ENCODE assay signal across 10 cellular contexts in the genomic region with DNA sequence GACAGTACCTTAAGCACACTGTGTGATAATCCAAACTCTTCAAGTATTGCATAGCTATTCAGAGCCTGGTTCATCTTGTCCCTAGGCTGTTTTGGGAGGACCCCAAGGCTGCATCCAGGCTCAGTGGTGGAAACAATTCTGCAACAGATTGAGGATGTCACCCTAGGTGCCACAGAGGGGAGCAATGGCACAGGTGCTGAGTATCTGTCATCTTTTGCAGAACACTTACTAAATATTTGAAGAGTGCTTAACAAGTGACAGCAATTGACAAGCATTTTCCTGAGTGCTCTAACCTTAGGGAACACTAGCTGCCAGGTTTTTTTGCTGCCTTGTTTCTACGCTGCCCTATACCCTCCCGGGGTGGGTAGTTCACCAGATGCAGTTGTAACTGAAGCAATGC. TPM values are rescaled to one million over a fixed set of nuclear protein-coding genes. Genes with fewer than 3 reads are reported as not detected.
DNase-seq lines count a peak whose midpoint lies in the region; ATAC-seq and TF ChIP-seq lines count a peak whose summit lies in the region.
"Had no signal": no experiment of that assay in that cellular context is flagged by ENCODE, and none has a peak within 500 bp of the region (broad histone marks: within the 10 kb centered on the region; RNA-seq: fewer than 3 reads in every experiment).

No MANE protein-coding gene starts in this region.

- POLR2A ChIA-PET in activated CD8-positive, alpha-beta T cell treated with anti-CD3 and anti-CD28 coated beads for 36 hours (lab: Charles Lee) = interaction anchor here (0.9 to 6.6 kb wide), 5 partner anchors 9 to 294 kb away, joined by 4 to 37 read pairs (median 4); no protein-coding TSS in a partner anchor

- peaks cover 63% of the 10 kb centered on the region for H3K36me3 Mint-ChIP-seq in activated CD8-positive, alpha-beta T cell treated with anti-CD3 and anti-CD28 coated beads for 36 hours (ENCODE audit: low read depth)

- WGBS in heart left ventricle, 4 donors = 78 to 86% (median 81%) methylated on average over 2 of the region's 2 CpGs
- 77% methylated on average over 2 of the region's 2 CpGs; no CpG with 5 or more reads in 1 of the 2 donors for WGBS in transverse colon (ENCODE audit: low coverage in 1 of 2), 2 donors

- H3K36me3 ChIP-seq in heart left ventricle = peaks cover 0 to 51% (median 6%) of the 10 kb centered on the region in 9 donors
- H3K36me3 ChIP-seq in transverse colon = no peaks in the 10 kb centered on the region

- no peaks in the 10 kb centered on the region for H3K9me3 Mint-ChIP-seq in activated CD8-positive, alpha-beta T cell treated with anti-CD3 and anti-CD28 coated beads for 36 hours

- CTCF ChIA-PET in activated CD8-positive, alpha-beta T cell treated with anti-CD3 and anti-CD28 coated beads for 36 hours (lab: Charles Lee) = interaction anchor here (1.1 to 7.7 kb wide), 5 partner anchors 9 to 30 kb away, joined by 4 to 90 read pairs (median 6); no protein-coding TSS in a partner anchor

- TF ChIP-seq EP300 in transverse colon (IDR thresholded peaks at IDR 0.05; ENCODE audit: low read depth) = no peak

- no peaks in the 10 kb centered on the region for H3K27me3 ChIP-seq in heart left ventricle
- H3K27me3 ChIP-seq in layer of hippocampus (ENCODE audit: control insufficient read depth, insufficient read depth, low read length) = no peaks in the 10 kb centered on the region
- no peaks in the 10 kb centered on the region for H3K27me3 ChIP-seq in transverse colon

- in situ Hi-C loops in transverse colon (cut with MboI; ENCODE audit: low pct_ligation_motif_present in 1 of 4, low pct_unique_long_range_greater_than_20kb in 1 of 4, low sequenced_read_pairs in 3 of 4) = no loop called here

- intact Hi-C loops in heart left ventricle (cut with DNase I) = no loop called here
- intact Hi-C loops in left cardiac atrium (cut with DNase I) = no loop called here
- intact Hi-C loops in activated CD8-positive, alpha-beta T cell treated with anti-CD3 and anti-CD28 coated beads for 36 hours (cut with micrococcal nuclease) = loop anchor here (10.0 kb wide), 2 partner anchors 301 to 1239 kb away; no protein-coding TSS in a partner anchor
- intact Hi-C loops in transverse colon (cut with DNase I; ENCODE audit: low total_unique reads) = no loop called here

- H3K4me3 ChIP-seq in heart left ventricle (peak overlapping the region in 1 of 12 donors; percentile 65), transverse colon (peak overlapping the region in 1 of 4 donors; percentile 39)

- TF ChIP-seq CTCF in heart left ventricle (IDR thresholded peaks at IDR 0.05) (no peak), transverse colon (IDR thresholded peaks at IDR 0.05) (no peak)
- TF ChIP-seq CTCF in activated CD8-positive, alpha-beta T cell treated with anti-CD3 and anti-CD28 coated beads for 36 hours (IDR thresholded peaks at IDR 0.05) = no peak

- DNase-seq in heart left ventricle = no peak
- DNase-seq in left cardiac atrium = no peak
- no peak for DNase-seq in activated CD8-positive, alpha-beta T cell treated with anti-CD3 and anti-CD28 coated beads for 36 hours
- DNase-seq in transverse colon = peak; percentile 7
- no peak for DNase-seq in cerebellar nuclear complex (lab: John Stamatoyannopoulos, UW)
- no peak for DNase-seq in GOT3 (lab: John Stamatoyannopoulos, UW)
- DNase-seq: NCI-H2171 treated with DMSO at 0.1 percent for 48 hours had no signal

- TF ChIP-seq POLR2A in heart left ventricle (IDR thresholded peaks at IDR 0.05) = no peak
- TF ChIP-seq POLR2A in transverse colon (IDR thresholded peaks at IDR 0.05) = no peak

- H3K4me1 Mint-ChIP-seq in activated CD8-positive, alpha-beta T cell treated with anti-CD3 and anti-CD28 coated beads for 36 hours (ENCODE audit: low read depth) = peaks cover 51% of the 10 kb centered on the region

- peak overlapping the region in 11 of 12 donors; percentile 9 to 93 (median 52) for H3K27ac ChIP-seq in heart left ventricle
- H3K27ac ChIP-seq in layer of hippocampus (ENCODE audit: low read depth, low read length) = peak overlapping the region; percentile 14
- H3K27ac ChIP-seq in transverse colon = peak overlapping the region; percentile 62 to 83 (median 72)
- H3K27ac ChIP-seq: C4-2B had no signal

- no peak for ATAC-seq in heart left ventricle
- ATAC-seq in left cardiac atrium = no peak
- peak; percentile 0 for ATAC-seq in activated CD8-positive, alpha-beta T cell treated with anti-CD3 and anti-CD28 coated beads for 36 hours
- no peak for ATAC-seq in HG02970 (IDR thresholded peaks at IDR 0.05; ENCODE audit: low FRiP score, unreplicated experiment)

- H3K4me1 ChIP-seq in heart left ventricle (peaks cover 0 to 88% (median 16%) of the 10 kb centered on the region in 12 donors), transverse colon (peaks cover 0 to 19% (median 7%) of the 10 kb centered on the region in 4 donors)

- peak overlapping the region; percentile 98 for H3K27ac Mint-ChIP-seq in activated CD8-positive, alpha-beta T cell treated with anti-CD3 and anti-CD28 coated beads for 36 hours

- H3K4me3 Mint-ChIP-seq in activated CD8-positive, alpha-beta T cell treated with anti-CD3 and anti-CD28 coated beads for 36 hours = peak overlapping the region; percentile 98

- no peaks in the 10 kb centered on the region for H3K9me3 ChIP-seq in heart left ventricle
- H3K9me3 ChIP-seq in transverse colon = no peaks in the 10 kb centered on the region

- no peaks in the 10 kb centered on the region for H3K27me3 Mint-ChIP-seq in activated CD8-positive, alpha-beta T cell treated with anti-CD3 and anti-CD28 coated beads for 36 hours

RNA-seq across cellular contexts. Expression of a gene that starts 27.7 kb away (rescaled TPM):
- total RNA-seq in heart left ventricle = 1 to 10 TPM in 7 of 9 donors, under 1 TPM in 2; 0.49 to 3.0 (median 1.4) TPM
- 1 to 10 TPM; 1.4 to 3.7 TPM for polyA plus RNA-seq in heart left ventricle
- total RNA-seq in left cardiac atrium = 1 to 10 TPM; 2.0 to 5.7 TPM
- total RNA-seq in activated CD8-positive, alpha-beta T cell treated with anti-CD3 and anti-CD28 coated beads for 36 hours = 1 to 10 TPM; 6.7 to 6.9 TPM
- 10 to 100 TPM; 11.2 to 54.5 (median 41.3) TPM for total RNA-seq in transverse colon

Comparison
In these comparisons a context has a peak if more than half of its experiments do, and no peak if none do; other contexts are left out.
1. H3K27ac ChIP-seq: peak in every context shown above with its lines; median percentile 72 in transverse colon; 52 in heart left ventricle; 14 in layer of hippocampus.